Comparison of ENCODE assay signal across 29 cellular contexts in genomic region chr5:79872309-79872708, GRCh38.
"Had no signal": no experiment of that assay in that cellular context is flagged by ENCODE, and none has a peak within 500 bp of the region (broad histone marks: within the 10 kb centered on the region; RNA-seq: fewer than 3 reads in every experiment).

No MANE protein-coding gene starts in this region.

- H3K36me3 ChIP-seq: breast epithelium, ovary, transverse colon had no signal

- ATAC-seq: activated naive CD8-positive, alpha-beta T cell treated with anti-CD3 and anti-CD28 coated beads, Interleukin-2, amount 50 U/mL, for 24 hours; activated T-cell treated with anti-CD3 and anti-CD28 coated beads, Interleukin-2, amount 50 U/mL, for 4 hours; activated T-helper 17 cell treated with anti-CD3 and anti-CD28 coated beads, Interleukin-2, amount 50 U/mL, for 72 hours; left lobe of liver; mucosa of descending colon; stimulated activated naive CD8-positive, alpha-beta T cell treated with anti-CD3 and anti-CD28 coated beads, Interleukin-15, Interleukin-2, amounts not matched to agents 100 U/mL and 50 U/mL, for 24 hours had no signal

- H3K36me3 Mint-ChIP-seq: activated CD4-positive, alpha-beta memory T cell treated with anti-CD3 and anti-CD28 coated beads for 36 hours; activated naive CD4-positive, alpha-beta T cell treated with anti-CD3 and anti-CD28 coated beads, Interleukin-2, amount 50 U/mL, for 24 hours had no signal

- H3K4me1 ChIP-seq: breast epithelium, testis, transverse colon had no signal

- H3K9me3 ChIP-seq: breast epithelium, mucosa of descending colon, ovary, testis, transverse colon had no signal

- H3K27me3 ChIP-seq: breast epithelium, ovary, testis, transverse colon had no signal

- H3K27ac Mint-ChIP-seq: activated CD4-positive, alpha-beta memory T cell treated with anti-CD3 and anti-CD28 coated beads for 36 hours; activated CD4-positive, alpha-beta T cell treated with anti-CD3 and anti-CD28 coated beads, Interleukin-2, amount 10 ng/mL, durations not matched to agents 24 days and 14 days; activated naive CD4-positive, alpha-beta T cell treated with anti-CD3 and anti-CD28 coated beads, Interleukin-2, amount 50 U/mL, for 24 hours; activated naive CD8-positive, alpha-beta T cell treated with anti-CD3 and anti-CD28 coated beads, Interleukin-2, amount 50 U/mL, for 24 hours; activated T-helper 17 cell treated with anti-CD3 and anti-CD28 coated beads, Interleukin-2, amount 50 U/mL, for 72 hours; progenitor cell of endocrine pancreas; T-helper 1 cell treated with Interleukin-12 subunit alpha and Interleukin-12 subunit beta and Interleukin-4 antibody, amounts not matched to agents 30 μg/mL and 1 μg/mL, for 36 hours had no signal

- H3K4me1 Mint-ChIP-seq: activated CD4-positive, alpha-beta T cell treated with anti-CD3 and anti-CD28 coated beads, Interleukin-2, amount 10 ng/mL, durations not matched to agents 24 days and 14 days; activated naive CD4-positive, alpha-beta T cell treated with anti-CD3 and anti-CD28 coated beads, Interleukin-2, amount 50 U/mL, for 24 hours; activated naive CD8-positive, alpha-beta T cell treated with anti-CD3 and anti-CD28 coated beads, Interleukin-2, amount 50 U/mL, for 24 hours; activated T-helper 17 cell treated with anti-CD3 and anti-CD28 coated beads, Interleukin-2, amount 50 U/mL, for 72 hours; central memory CD8-positive, alpha-beta T cell had no signal

- DNase-seq: activated CD4-positive, alpha-beta memory T cell treated with anti-CD3 and anti-CD28 coated beads for 36 hours; activated CD4-positive, alpha-beta T cell treated with anti-CD3 and anti-CD28 coated beads, Interleukin-2, amount 10 ng/mL, durations not matched to agents 24 days and 14 days; activated gamma-delta T cell treated with Interleukin-2 at 50 U/mL for 16 hours; activated naive CD8-positive, alpha-beta T cell treated with anti-CD3 and anti-CD28 coated beads, Interleukin-2, amount 50 U/mL, for 24 hours; activated T-cell treated with anti-CD3 and anti-CD28 coated beads, Interleukin-2, amount 50 U/mL, for 4 hours; amygdala; effector CD8-positive, alpha-beta T cell; foreskin fibroblast; head of caudate nucleus; kidney glomerular epithelial cell; mucosa of descending colon; ovary; retina; stimulated activated CD4-positive, alpha-beta T cell treated with anti-CD3 and anti-CD28 coated beads, Interleukin-12 subunit alpha, Interleukin-12 subunit beta, amount 100 ng/mL, for 4 hours; stimulated activated CD4-positive, alpha-beta T cell treated with anti-CD3 and anti-CD28 coated beads, Interleukin-4, amount 100 ng/mL, for 1 hour; stimulated activated naive CD8-positive, alpha-beta T cell treated with anti-CD3 and anti-CD28 coated beads, Interleukin-15, Interleukin-2, amounts not matched to agents 100 U/mL and 50 U/mL, for 24 hours; SW 1271; T-helper 9 cell; testis; transverse colon had no signal

- H3K27ac ChIP-seq: breast epithelium, epithelial cell of prostate, ovary, testis, transverse colon, VCaP had no signal

- H3K9me3 Mint-ChIP-seq: activated CD4-positive, alpha-beta memory T cell treated with anti-CD3 and anti-CD28 coated beads for 36 hours; activated CD4-positive, alpha-beta T cell treated with anti-CD3 and anti-CD28 coated beads, Interleukin-2, amount 10 ng/mL, durations not matched to agents 24 days and 14 days; activated naive CD4-positive, alpha-beta T cell treated with anti-CD3 and anti-CD28 coated beads, Interleukin-2, amount 50 U/mL, for 24 hours; activated naive CD8-positive, alpha-beta T cell treated with anti-CD3 and anti-CD28 coated beads, Interleukin-2, amount 50 U/mL, for 24 hours; activated T-cell treated with anti-CD3 and anti-CD28 coated beads, Interleukin-2, amount 50 U/mL, for 4 hours; activated T-helper 17 cell treated with anti-CD3 and anti-CD28 coated beads, Interleukin-2, amount 50 U/mL, for 72 hours; central memory CD8-positive, alpha-beta T cell; T-helper 1 cell treated with Interleukin-12 subunit alpha and Interleukin-12 subunit beta and Interleukin-4 antibody, amounts not matched to agents 30 μg/mL and 1 μg/mL, for 36 hours had no signal

- H3K27me3 Mint-ChIP-seq: activated naive CD4-positive, alpha-beta T cell treated with anti-CD3 and anti-CD28 coated beads, Interleukin-2, amount 50 U/mL, for 24 hours had no signal

- H3K4me3 Mint-ChIP-seq: activated CD4-positive, alpha-beta memory T cell treated with anti-CD3 and anti-CD28 coated beads for 36 hours; activated CD4-positive, alpha-beta T cell treated with anti-CD3 and anti-CD28 coated beads, Interleukin-2, amount 10 ng/mL, durations not matched to agents 24 days and 14 days; activated naive CD4-positive, alpha-beta T cell treated with anti-CD3 and anti-CD28 coated beads, Interleukin-2, amount 50 U/mL, for 24 hours; activated naive CD8-positive, alpha-beta T cell treated with anti-CD3 and anti-CD28 coated beads, Interleukin-2, amount 50 U/mL, for 24 hours; activated T-cell treated with anti-CD3 and anti-CD28 coated beads, Interleukin-2, amount 50 U/mL, for 4 hours; activated T-helper 17 cell treated with anti-CD3 and anti-CD28 coated beads, Interleukin-2, amount 50 U/mL, for 72 hours; central memory CD8-positive, alpha-beta T cell; T-helper 1 cell treated with Interleukin-12 subunit alpha and Interleukin-12 subunit beta and Interleukin-4 antibody, amounts not matched to agents 30 μg/mL and 1 μg/mL, for 36 hours had no signal

- H3K4me3 ChIP-seq: breast epithelium, mucosa of descending colon, ovary, testis, transverse colon had no signal
